Comparison of ENCODE assay signal across 12 cellular contexts in genomic region chr14:104693482-104694431, GRCh38. TPM values are rescaled to one million over a fixed set of nuclear protein-coding genes. Genes with fewer than 3 reads are reported as not detected.
DNase-seq lines count a peak whose midpoint lies in the region; ATAC-seq and TF ChIP-seq lines count a peak whose summit lies in the region.
"Had no signal": no experiment of that assay in that cellular context is flagged by ENCODE, and none has a peak within 500 bp of the region (broad histone marks: within the 10 kb centered on the region; RNA-seq: fewer than 3 reads in every experiment).

No MANE protein-coding gene starts in this region.

- H3F3A ChIP-seq in neural cell (ENCODE audit: insufficient read depth, low read length, poor library complexity, severe bottlenecking), result no peaks in the 10 kb centered on the region

- peak overlapping the region; percentile 100 for H3K4me2 ChIP-seq in BLaER1
- H3K4me2 ChIP-seq in neural cell (ENCODE audit: low read length), result no peak overlapping the region

- DNase-seq in LNCaP clone FGC (ENCODE audit: low read depth) (peak; percentile 50), colonic mucosa (no peak), G401 (ENCODE audit: low spot score) (no peak), NCI-H1105 (lab: John Stamatoyannopoulos, UW) (no peak), MG63 (no peak)
- DNase-seq: activated effector memory CD4-positive, alpha-beta T cell treated with anti-CD3 and anti-CD28 coated beads, Interleukin-2, amount 50 U/mL, for 16 hours; effector CD4-positive, alpha-beta T cell; small intestine; stimulated activated CD8-positive, alpha-beta memory T cell treated with anti-CD3 and anti-CD28 coated beads, Interleukin-4, amount 100 ng/mL, for 48 hours had no signal

- no peaks in the 10 kb centered on the region for H3K27me3 ChIP-seq in BLaER1
- H3K27me3 ChIP-seq in colonic mucosa, result no peaks in the 10 kb centered on the region
- peaks cover 5% of the 10 kb centered on the region for H3K27me3 ChIP-seq in neural cell (ENCODE audit: insufficient read depth, low read depth, low read length)
- no peaks in the 10 kb centered on the region for H3K27me3 ChIP-seq in MG63

- TF ChIP-seq RAD21 in neural cell (conservative IDR thresholded peaks at IDR 0.05), result no peak

- intact Hi-C loops in colonic mucosa (cut with DNase I), result no loop called here

- no peak for TF ChIP-seq EP300 in neural cell (conservative IDR thresholded peaks at IDR 0.05; ENCODE audit: poor library complexity, severe bottlenecking)

- peak overlapping the region; percentile 97 for H3K27ac ChIP-seq in BLaER1
- H3K27ac ChIP-seq in colonic mucosa, result no peak overlapping the region
- H3K27ac ChIP-seq in neural cell (ENCODE audit: low read length), result no peak overlapping the region

- in situ Hi-C loops in G401 (cut with HindIII; ENCODE audit: low sequenced_read_pairs), result no loop called here

- H3K9me3 ChIP-seq in BLaER1, result no peaks in the 10 kb centered on the region
- H3K9me3 ChIP-seq in colonic mucosa, result no peaks in the 10 kb centered on the region
- no peaks in the 10 kb centered on the region for H3K9me3 ChIP-seq in neural cell (ENCODE audit: low read length)
- no peaks in the 10 kb centered on the region for H3K9me3 ChIP-seq in MG63

- no peaks in the 10 kb centered on the region for H3K79me2 ChIP-seq in neural cell (replicated peaks; ENCODE audit: insufficient read depth, low read length)

- H3K4me3 ChIP-seq in BLaER1 (0 out of 2 replicates have a peak overlapping the region, but pooled peaks have one; percentile 39), LNCaP clone FGC (ENCODE audit: low read depth, low read length) (no peak overlapping the region), colonic mucosa (no peak overlapping the region), neural cell (ENCODE audit: low read length) (no peak overlapping the region), MG63 (no peak overlapping the region)

- H3K9ac ChIP-seq in BLaER1 (peak overlapping the region; percentile 97), colonic mucosa (ENCODE audit: low read depth in 2 of 2, low read length in 2 of 2) (peak overlapping the region; percentile 9 to 26), neural cell (ENCODE audit: low read length) (peak overlapping the region; percentile 31)

- TF ChIP-seq CTCF in LNCaP clone FGC (IDR thresholded peaks at IDR 0.05; ENCODE audit: control insufficient read depth, extremely low read depth, insufficient read depth), result no peak
- TF ChIP-seq CTCF in colonic mucosa (IDR thresholded peaks at IDR 0.05), result no peak
- no peak for TF ChIP-seq CTCF in neural cell (IDR thresholded peaks at IDR 0.05; ENCODE audit: poor library complexity, severe bottlenecking)

- ATAC-seq in GM21576 (IDR thresholded peaks at IDR 0.05; ENCODE audit: unreplicated experiment), result no peak

- peaks cover 91% of the 10 kb centered on the region for H4K20me1 ChIP-seq in BLaER1
- no peaks in the 10 kb centered on the region for H4K20me1 ChIP-seq in neural cell (ENCODE audit: insufficient read depth)

- H3K4me1 ChIP-seq in BLaER1 (peaks cover 91% of the 10 kb centered on the region), colonic mucosa (peaks cover 18% of the 10 kb centered on the region)

- no peaks in the 10 kb centered on the region for H3K9me2 ChIP-seq in neural cell (ENCODE audit: insufficient read depth, low read length)

- H3K36me3 ChIP-seq in BLaER1, result peaks cover 65% of the 10 kb centered on the region
- H3K36me3 ChIP-seq in colonic mucosa, result no peaks in the 10 kb centered on the region
- H3K36me3 ChIP-seq in neural cell (ENCODE audit: insufficient read depth, low read length), result no peaks in the 10 kb centered on the region
- peaks cover 6% of the 10 kb centered on the region for H3K36me3 ChIP-seq in MG63

- H2AFZ ChIP-seq in neural cell (ENCODE audit: low read depth, low read length), result no peak overlapping the region

TF ChIP-seq in neural cell, 6 proteins besides CTCF, POLR2A, EP300 and RAD21:
- no peak for TF ChIP-seq REST (IDR thresholded peaks at IDR 0.05; ENCODE audit: borderline replicate concordance)
- TF ChIP-seq MXI1 (conservative IDR thresholded peaks at IDR 0.05; ENCODE audit: poor library complexity, severe bottlenecking), result no peak
- TF ChIP-seq EZH2 (IDR thresholded peaks at IDR 0.05; ENCODE audit: borderline replicate concordance, insufficient read depth, low read length, poor library complexity, severe bottlenecking), result no peak
- no peak for TF ChIP-seq TAF1 (IDR thresholded peaks at IDR 0.05; ENCODE audit: low read depth)
- TF ChIP-seq SMC3 (conservative IDR thresholded peaks at IDR 0.05; ENCODE audit: poor library complexity), result no peak
- TF ChIP-seq POLR2AphosphoS5 (IDR thresholded peaks at IDR 0.05), result no peak

RNA-seq across cellular contexts. Expression of gene INF2, which starts 4.3 kb away (rescaled TPM):
- 100 to 1,000 TPM; 162 to 264 TPM for total RNA-seq in colonic mucosa
- polyA plus RNA-seq in neural cell, result 0.02 and 0.08 TPM in 2 replicates
- polyA minus RNA-seq in neural cell, result not detected in 2 replicates
- 30.3 and 31.3 TPM in 2 replicates for total RNA-seq in G401 (2014; rRNA removed; shearing (Covaris generic))
- total RNA-seq in MG63 (2014; rRNA removed; shearing (Covaris generic); ENCODE audit: low replicate concordance), result 15.5 and 31.4 TPM in 2 replicates

RNA-seq across cellular contexts. Expression of gene ADSS1, which starts 30.3 kb away (rescaled TPM):
- 1 to 10 TPM; 3.5 to 4.0 TPM for total RNA-seq in colonic mucosa
- polyA plus RNA-seq in neural cell, result 3.4 and 4.3 TPM in 2 replicates
- polyA minus RNA-seq in neural cell, result 0.73 and 0.93 TPM in 2 replicates
- total RNA-seq in G401 (2014; rRNA removed; shearing (Covaris generic)), result 18.3 and 19.5 TPM in 2 replicates
- total RNA-seq in MG63 (2014; rRNA removed; shearing (Covaris generic); ENCODE audit: low replicate concordance), result 4.0 and 4.2 TPM in 2 replicates

RNA-seq across cellular contexts. Expression of gene SIVA1, which starts 59.2 kb away (rescaled TPM):
- total RNA-seq in colonic mucosa, result 100 to 1,000 TPM in 1 of 2 donors, 10 to 100 TPM in 1; 58.8 to 153 TPM
- 171 and 180 TPM in 2 replicates for polyA plus RNA-seq in neural cell
- polyA minus RNA-seq in neural cell, result 25.8 and 39.2 TPM in 2 replicates
- 207 and 294 TPM in 2 replicates for total RNA-seq in G401 (2014; rRNA removed; shearing (Covaris generic))
- 166 and 169 TPM in 2 replicates for total RNA-seq in MG63 (2014; rRNA removed; shearing (Covaris generic); ENCODE audit: low replicate concordance)

Comparison
In these comparisons a context has a peak if more than half of its experiments do, and no peak if none do; other contexts are left out.
1. H3K9ac ChIP-seq: peak in every context shown above with its lines; median percentile 97 in BLaER1; 31 in neural cell; 18 in colonic mucosa.